In genomic region chr3:120678984-120679383, GRCh38 we compare ENCODE assay signal across 8 cellular contexts. TPM values are rescaled to one million over a fixed set of nuclear protein-coding genes. Genes with fewer than 3 reads are reported as not detected.
A peak's percentile ranks its signal among the peaks of the same experiment; 100 is the strongest.
DNase-seq lines count a peak whose midpoint lies in the region; ATAC-seq and TF ChIP-seq lines count a peak whose summit lies in the region.

No MANE protein-coding gene starts in this region.

- peak overlapping the region; percentile 82 for H3K27ac Mint-ChIP-seq in Calu3 (ENCODE audit: unreplicated experiment)
- no peak overlapping the region for H3K27ac Mint-ChIP-seq in activated B cell treated with CpG ODN at 0.5 μM for 24 hours
- no peak overlapping the region for H3K27ac Mint-ChIP-seq in activated T-helper 1 cell treated with anti-CD3 and anti-CD28 coated beads, Interleukin-12 subunit alpha, Interleukin-12 subunit beta, Interleukin-2, Interleukin-4 antibody, amounts not matched to agents 30 ng/mL and 10 ng/mL and 1 ng/mL, durations not matched to agents 14 hours and 24 hours and 36 hours
- H3K27ac Mint-ChIP-seq in CD8-positive, alpha-beta T cell, result no peak overlapping the region

- H3K27me3 Mint-ChIP-seq in Calu3 (ENCODE audit: unreplicated experiment) (no peaks in the 10 kb centered on the region), activated B cell treated with CpG ODN at 0.5 μM for 24 hours (peaks cover 4% of the 10 kb centered on the region)
- no peaks in the 10 kb centered on the region for H3K27me3 Mint-ChIP-seq in activated T-helper 1 cell treated with anti-CD3 and anti-CD28 coated beads, Interleukin-12 subunit alpha, Interleukin-12 subunit beta, Interleukin-2, Interleukin-4 antibody, amounts not matched to agents 30 ng/mL and 10 ng/mL and 1 ng/mL, durations not matched to agents 14 hours and 24 hours and 36 hours (ENCODE audit: insufficient read depth)
- no peaks in the 10 kb centered on the region for H3K27me3 Mint-ChIP-seq in CD8-positive, alpha-beta T cell (ENCODE audit: low read depth)

- TF ChIP-seq CTCF in Calu3 (IDR thresholded peaks at IDR 0.05; ENCODE audit: unreplicated experiment) (no peak), activated B cell treated with CpG ODN at 0.5 μM for 24 hours (IDR thresholded peaks at IDR 0.05) (no peak), lower lobe of right lung (IDR thresholded peaks at IDR 0.05) (no peak)
- no peak for TF ChIP-seq CTCF in CD8-positive, alpha-beta T cell (IDR thresholded peaks at IDR 0.05)

- H3K4me1 ChIP-seq in lower lobe of right lung, result peaks cover 18% of the 10 kb centered on the region
- H3K4me1 ChIP-seq in CD8-positive, alpha-beta T cell (ENCODE audit: insufficient read depth, low read length), result no peaks in the 10 kb centered on the region

- no peaks in the 10 kb centered on the region for H3K36me3 ChIP-seq in lower lobe of right lung
- H3K36me3 ChIP-seq in CD8-positive, alpha-beta T cell (ENCODE audit: insufficient read depth, low read length), result no peaks in the 10 kb centered on the region

- H3K4me1 Mint-ChIP-seq in Calu3 (ENCODE audit: low read depth, unreplicated experiment) (peaks cover 56% of the 10 kb centered on the region), activated B cell treated with CpG ODN at 0.5 μM for 24 hours (peaks cover 14% of the 10 kb centered on the region)
- peaks cover 10% of the 10 kb centered on the region for H3K4me1 Mint-ChIP-seq in activated T-helper 1 cell treated with anti-CD3 and anti-CD28 coated beads, Interleukin-12 subunit alpha, Interleukin-12 subunit beta, Interleukin-2, Interleukin-4 antibody, amounts not matched to agents 30 ng/mL and 10 ng/mL and 1 ng/mL, durations not matched to agents 14 hours and 24 hours and 36 hours (ENCODE audit: low read depth)
- peaks cover 5% of the 10 kb centered on the region for H3K4me1 Mint-ChIP-seq in CD8-positive, alpha-beta T cell (ENCODE audit: low read depth)

- peak overlapping the region; percentile 65 for H3K27ac ChIP-seq in lower lobe of right lung
- H3K27ac ChIP-seq in CD8-positive, alpha-beta T cell (ENCODE audit: low read depth, low read length), result no peak overlapping the region

- H3K36me3 Mint-ChIP-seq in Calu3 (ENCODE audit: insufficient read depth, unreplicated experiment) (peaks cover 35% of the 10 kb centered on the region), activated B cell treated with CpG ODN at 0.5 μM for 24 hours (ENCODE audit: low read depth) (no peaks in the 10 kb centered on the region)
- no peaks in the 10 kb centered on the region for H3K36me3 Mint-ChIP-seq in activated T-helper 1 cell treated with anti-CD3 and anti-CD28 coated beads, Interleukin-12 subunit alpha, Interleukin-12 subunit beta, Interleukin-2, Interleukin-4 antibody, amounts not matched to agents 30 ng/mL and 10 ng/mL and 1 ng/mL, durations not matched to agents 14 hours and 24 hours and 36 hours (ENCODE audit: low read depth)
- H3K36me3 Mint-ChIP-seq in CD8-positive, alpha-beta T cell, result peaks cover 4% of the 10 kb centered on the region

- CTCF ChIA-PET in Calu3 (lab: Charles Lee) (interaction anchor here (1.2 to 1.3 kb wide), 2 partner anchors 116 to 262 kb away, joined by 4 read pairs; no protein-coding TSS in a partner anchor), activated B cell treated with CpG ODN at 0.5 μM for 24 hours (lab: Charles Lee) (no interaction called here)
- CTCF ChIA-PET in CD8-positive, alpha-beta T cell (lab: Charles Lee), result interaction anchor here (0.9 kb wide), 1 partner anchor 116 kb away, joined by 4 read pairs; no protein-coding TSS in a partner anchor

- POLR2A ChIA-PET in activated B cell treated with CpG ODN at 0.5 μM for 24 hours (lab: Charles Lee), result no interaction called here
- POLR2A ChIA-PET in CD8-positive, alpha-beta T cell (lab: Charles Lee), result interaction anchor here (1.2 kb wide), 1 partner anchor 40 kb away, joined by 3 read pairs; no protein-coding TSS in a partner anchor

- no peaks in the 10 kb centered on the region for H3K9me3 ChIP-seq in lower lobe of right lung
- no peaks in the 10 kb centered on the region for H3K9me3 ChIP-seq in CD8-positive, alpha-beta T cell (ENCODE audit: low read length)

- no peak overlapping the region for H3K4me3 ChIP-seq in lower lobe of right lung
- H3K4me3 ChIP-seq in CD8-positive, alpha-beta T cell (ENCODE audit: low read depth, low read length), result no peak overlapping the region

- intact Hi-C loops in Calu3 (cut with micrococcal nuclease; ENCODE audit: unreplicated experiment), result loop anchor here (2.0 to 5.0 kb wide), 2 partner anchors 64 to 77 kb away; partner anchors contain the start of genes GTF2E1 and RABL3
- intact Hi-C loops in activated B cell treated with CpG ODN at 0.5 μM for 24 hours (cut with micrococcal nuclease), result no loop called here
- intact Hi-C loops in lower lobe of right lung (cut with DNase I), result no loop called here
- intact Hi-C loops in activated T-helper 1 cell treated with anti-CD3 and anti-CD28 coated beads, Interleukin-12 subunit alpha, Interleukin-12 subunit beta, Interleukin-2, Interleukin-4 antibody, amounts not matched to agents 30 ng/mL and 10 ng/mL and 1 ng/mL, durations not matched to agents 14 hours and 24 hours and 36 hours (cut with micrococcal nuclease), result no loop called here
- intact Hi-C loops in CD8-positive, alpha-beta T cell (cut with DNase I, micrococcal nuclease), result no loop called here

- H3K4me3 Mint-ChIP-seq in Calu3 (ENCODE audit: low read depth, unreplicated experiment) (peak overlapping the region; percentile 66), activated B cell treated with CpG ODN at 0.5 μM for 24 hours (no peak overlapping the region)
- H3K4me3 Mint-ChIP-seq in activated T-helper 1 cell treated with anti-CD3 and anti-CD28 coated beads, Interleukin-12 subunit alpha, Interleukin-12 subunit beta, Interleukin-2, Interleukin-4 antibody, amounts not matched to agents 30 ng/mL and 10 ng/mL and 1 ng/mL, durations not matched to agents 14 hours and 24 hours and 36 hours, result no peak overlapping the region
- no peak overlapping the region for H3K4me3 Mint-ChIP-seq in CD8-positive, alpha-beta T cell

- H3K9me3 Mint-ChIP-seq in Calu3 (ENCODE audit: low read depth, unreplicated experiment) (no peaks in the 10 kb centered on the region), activated B cell treated with CpG ODN at 0.5 μM for 24 hours (peaks cover 11% of the 10 kb centered on the region)
- H3K9me3 Mint-ChIP-seq in activated T-helper 1 cell treated with anti-CD3 and anti-CD28 coated beads, Interleukin-12 subunit alpha, Interleukin-12 subunit beta, Interleukin-2, Interleukin-4 antibody, amounts not matched to agents 30 ng/mL and 10 ng/mL and 1 ng/mL, durations not matched to agents 14 hours and 24 hours and 36 hours, result no peaks in the 10 kb centered on the region
- H3K9me3 Mint-ChIP-seq in CD8-positive, alpha-beta T cell, result peaks cover 10% of the 10 kb centered on the region

- DNase-seq in Calu3 (no peak), activated B cell treated with CpG ODN at 0.5 μM for 24 hours (no peak), lower lobe of right lung (no peak), UCSD-AML1 (lab: John Stamatoyannopoulos, UW; ENCODE audit: unreplicated experiment) (no peak)
- DNase-seq in activated T-helper 1 cell treated with anti-CD3 and anti-CD28 coated beads, Interleukin-12 subunit alpha, Interleukin-12 subunit beta, Interleukin-2, Interleukin-4 antibody, amounts not matched to agents 30 ng/mL and 10 ng/mL and 1 ng/mL, durations not matched to agents 14 hours and 24 hours and 36 hours (ENCODE audit: low spot score), result no peak
- DNase-seq in activated CD8-positive, alpha-beta memory T cell treated with anti-CD3 and anti-CD28 coated beads for 24 hours, result no peak
- DNase-seq in CD8-positive, alpha-beta T cell, result no peak

- ATAC-seq in HG02678 (IDR thresholded peaks at IDR 0.05; ENCODE audit: unreplicated experiment) (peak; percentile 42), activated B cell treated with CpG ODN at 0.5 μM for 24 hours (ENCODE audit: low read depth) (peak; percentile 28), lower lobe of right lung (no peak)
- ATAC-seq in CD8-positive, alpha-beta T cell, result no peak

- no peaks in the 10 kb centered on the region for H3K27me3 ChIP-seq in lower lobe of right lung (ENCODE audit: low read depth)
- no peaks in the 10 kb centered on the region for H3K27me3 ChIP-seq in CD8-positive, alpha-beta T cell (ENCODE audit: insufficient read depth, low read length)

- no TSS peak for BruUV-seq in Calu3 (replicated peaks; lab: Mats Ljungman, UMichigan)

RNA-seq across cellular contexts. Expression of gene HGD, which starts 3.1 kb away (rescaled TPM):
- 23.0 and 29.5 TPM in 2 replicates for total RNA-seq in Calu3 (2022)
- total RNA-seq in activated B cell treated with CpG ODN at 0.5 μM for 24 hours, result 0.78 and 1.0 TPM in 2 replicates
- 1.7 TPM for total RNA-seq in lower lobe of right lung
- total RNA-seq in activated T-helper 1 cell treated with anti-CD3 and anti-CD28 coated beads, Interleukin-12 subunit alpha, Interleukin-12 subunit beta, Interleukin-2, Interleukin-4 antibody, amounts not matched to agents 30 ng/mL and 10 ng/mL and 1 ng/mL, durations not matched to agents 14 hours and 24 hours and 36 hours, result 0.16 TPM in 1 of 2 replicates, not detected in the other
- 1 to 10 TPM; 3.1 to 3.2 TPM for total RNA-seq in CD8-positive, alpha-beta T cell

Comparison
In these comparisons a context has a peak if more than half of its experiments do, and no peak if none do; other contexts are left out.
1. ATAC-seq: peak in HG02678 (single experiment) and activated B cell treated with CpG ODN at 0.5 μM for 24 hours (single experiment); none in lower lobe of right lung (0 of 2) and CD8-positive, alpha-beta T cell (single experiment).